ENCODE assay signal across 1 cellular context in the genomic region with DNA sequence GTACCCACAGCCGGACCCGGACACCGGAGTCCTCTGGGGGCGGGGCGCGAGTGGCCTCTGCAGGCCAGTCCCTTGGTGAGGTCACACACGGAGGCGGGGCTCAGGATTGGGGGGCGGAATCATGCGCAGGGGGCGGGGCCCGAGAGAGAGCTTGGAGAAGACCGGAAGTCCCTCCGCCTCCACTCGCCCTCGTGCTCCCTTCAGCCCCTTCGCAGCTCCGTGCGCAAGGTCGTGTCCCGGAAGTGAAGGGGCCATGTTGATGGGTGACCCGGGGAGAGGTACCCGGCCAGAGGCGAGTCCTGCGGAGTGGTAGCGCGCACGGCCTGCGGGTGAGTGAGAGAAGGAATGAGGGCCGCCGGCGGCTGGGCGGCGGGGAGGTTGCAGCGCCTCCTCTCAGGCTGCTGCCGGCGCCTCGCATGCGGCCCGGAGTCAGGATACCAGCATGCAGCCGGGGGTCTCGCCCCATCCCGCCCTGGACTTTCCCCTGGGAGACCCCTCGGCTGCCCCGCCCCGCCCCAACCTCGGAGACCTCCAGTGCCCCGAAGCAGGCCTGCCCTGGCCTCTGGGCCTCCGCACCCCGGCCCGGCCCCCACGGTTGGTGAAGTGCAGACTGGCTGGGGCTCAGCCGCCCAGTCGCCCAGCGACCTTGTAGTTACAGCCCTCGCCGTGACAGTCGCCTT.
TF ChIP-seq lines count a peak whose summit lies in the region.

A gene (plus strand): TSS at position 182 of the 680 bp plus-strand sequence. CDS start 9,005 bp downstream, outside the sequence.

TF ChIP-seq in HepG2, 621 proteins besides CTCF, POLR2A, EP300 and RAD21 (continued from another document and continues in another):
- TF ChIP-seq, protein P1, sequence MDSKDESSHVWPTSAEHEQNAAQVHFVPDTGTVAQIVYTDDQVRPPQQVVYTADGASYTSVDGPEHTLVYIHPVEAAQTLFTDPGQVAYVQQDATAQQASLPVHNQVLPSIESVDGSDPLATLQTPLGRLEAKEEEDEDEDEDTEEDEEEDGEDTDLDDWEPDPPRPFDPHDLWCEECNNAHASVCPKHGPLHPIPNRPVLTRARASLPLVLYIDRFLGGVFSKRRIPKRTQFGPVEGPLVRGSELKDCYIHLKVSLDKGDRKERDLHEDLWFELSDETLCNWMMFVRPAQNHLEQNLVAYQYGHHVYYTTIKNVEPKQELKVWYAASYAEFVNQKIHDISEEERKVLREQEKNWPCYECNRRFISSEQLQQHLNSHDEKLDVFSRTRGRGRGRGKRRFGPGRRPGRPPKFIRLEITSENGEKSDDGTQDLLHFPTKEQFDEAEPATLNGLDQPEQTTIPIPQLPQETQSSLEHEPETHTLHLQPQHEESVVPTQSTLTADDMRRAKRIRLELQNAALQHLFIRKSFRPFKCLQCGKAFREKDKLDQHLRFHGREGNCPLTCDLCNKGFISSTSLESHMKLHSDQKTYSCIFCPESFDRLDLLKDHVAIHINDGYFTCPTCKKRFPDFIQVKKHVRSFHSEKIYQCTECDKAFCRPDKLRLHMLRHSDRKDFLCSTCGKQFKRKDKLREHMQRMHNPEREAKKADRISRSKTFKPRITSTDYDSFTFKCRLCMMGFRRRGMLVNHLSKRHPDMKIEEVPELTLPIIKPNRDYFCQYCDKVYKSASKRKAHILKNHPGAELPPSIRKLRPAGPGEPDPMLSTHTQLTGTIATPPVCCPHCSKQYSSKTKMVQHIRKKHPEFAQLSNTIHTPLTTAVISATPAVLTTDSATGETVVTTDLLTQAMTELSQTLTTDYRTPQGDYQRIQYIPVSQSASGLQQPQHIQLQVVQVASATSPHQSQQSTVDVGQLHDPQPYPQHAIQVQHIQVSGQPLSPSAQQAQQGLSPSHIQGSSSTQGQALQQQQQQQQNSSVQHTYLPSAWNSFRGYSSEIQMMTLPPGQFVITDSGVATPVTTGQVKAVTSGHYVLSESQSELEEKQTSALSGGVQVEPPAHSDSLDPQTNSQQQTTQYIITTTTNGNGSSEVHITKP (CRISPR knock-in tag; IDR thresholded peaks at IDR 0.05; ENCODE audit: low read depth), result 0 out of 2 replicates have a peak, but pooled peaks have one; percentile 62
- TF ChIP-seq, protein P2, sequence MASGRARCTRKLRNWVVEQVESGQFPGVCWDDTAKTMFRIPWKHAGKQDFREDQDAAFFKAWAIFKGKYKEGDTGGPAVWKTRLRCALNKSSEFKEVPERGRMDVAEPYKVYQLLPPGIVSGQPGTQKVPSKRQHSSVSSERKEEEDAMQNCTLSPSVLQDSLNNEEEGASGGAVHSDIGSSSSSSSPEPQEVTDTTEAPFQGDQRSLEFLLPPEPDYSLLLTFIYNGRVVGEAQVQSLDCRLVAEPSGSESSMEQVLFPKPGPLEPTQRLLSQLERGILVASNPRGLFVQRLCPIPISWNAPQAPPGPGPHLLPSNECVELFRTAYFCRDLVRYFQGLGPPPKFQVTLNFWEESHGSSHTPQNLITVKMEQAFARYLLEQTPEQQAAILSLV (CRISPR knock-in tag; IDR thresholded peaks at IDR 0.05; ENCODE audit: borderline replicate concordance), result peak; percentile 74; the same call in 1 of the 2 replicates
- TF ChIP-seq ZNF331 (CRISPR knock-in tag; IDR thresholded peaks at IDR 0.05) (peak; percentile 89), ZNF232 (CRISPR knock-in tag; IDR thresholded peaks at IDR 0.05; ENCODE audit: borderline replicate concordance) (no peak), ZFP62 (CRISPR knock-in tag; IDR thresholded peaks at IDR 0.05) (no peak), ZNF841 (CRISPR knock-in tag; IDR thresholded peaks at IDR 0.05; ENCODE audit: borderline replicate concordance) (no peak), ZNF652 (CRISPR knock-in tag; IDR thresholded peaks at IDR 0.05; ENCODE audit: borderline replicate concordance, low read depth) (no peak), DR1 (CRISPR knock-in tag; IDR thresholded peaks at IDR 0.05) (no peak), ZSCAN22 (CRISPR knock-in tag; IDR thresholded peaks at IDR 0.05) (no peak), NFRKB (IDR thresholded peaks at IDR 0.05) (no peak), NAIF1 (CRISPR knock-in tag; IDR thresholded peaks at IDR 0.05; ENCODE audit: borderline replicate concordance) (peak; percentile 68; the same call in 1 of the 2 replicates), KLF12 (CRISPR knock-in tag; IDR thresholded peaks at IDR 0.05; ENCODE audit: borderline replicate concordance) (0 out of 2 replicates have a peak, but pooled peaks have one; percentile 20), ZNF670 (CRISPR knock-in tag; IDR thresholded peaks at IDR 0.05; ENCODE audit: borderline replicate concordance) (no peak), TBX2 (CRISPR knock-in tag; IDR thresholded peaks at IDR 0.05; ENCODE audit: borderline replicate concordance) (peak; percentile 62; the same call in 1 of the 2 replicates), SIN3B (IDR thresholded peaks at IDR 0.05; ENCODE audit: low read length) (no peak), ZFP82 (CRISPR knock-in tag; IDR thresholded peaks at IDR 0.05; ENCODE audit: borderline replicate concordance) (no peak), ZNF678 (CRISPR knock-in tag; IDR thresholded peaks at IDR 0.05) (no peak), ZNF263 (CRISPR knock-in tag; IDR thresholded peaks at IDR 0.05) (peak; percentile 89), KDM3A (CRISPR knock-in tag; IDR thresholded peaks at IDR 0.05; ENCODE audit: low read depth) (no peak; the same call in 1 of the 2 replicates), ZNF10 (CRISPR knock-in tag; IDR thresholded peaks at IDR 0.05; ENCODE audit: borderline replicate concordance, low read depth) (no peak), ZNF569 (CRISPR knock-in tag; IDR thresholded peaks at IDR 0.05; ENCODE audit: borderline replicate concordance) (no peak), ZNF629 (CRISPR knock-in tag; conservative IDR thresholded peaks at IDR 0.05) (no peak; the same call in 1 of the 2 replicates), SATB2 (CRISPR knock-in tag; IDR thresholded peaks at IDR 0.05) (no peak), NCOA1 (CRISPR knock-in tag; IDR thresholded peaks at IDR 0.05) (no peak), ZNF776 (CRISPR knock-in tag; IDR thresholded peaks at IDR 0.05) (no peak), KDM1A (CRISPR knock-in tag; IDR thresholded peaks at IDR 0.05) (0 out of 2 replicates have a peak, but pooled peaks have one; percentile 32), REXO4 (CRISPR knock-in tag; IDR thresholded peaks at IDR 0.05; ENCODE audit: borderline replicate concordance) (no peak), ZSCAN29 (CRISPR knock-in tag; conservative IDR thresholded peaks at IDR 0.05) (no peak), RBAK (CRISPR knock-in tag; IDR thresholded peaks at IDR 0.05) (no peak), KDM5A (IDR thresholded peaks at IDR 0.05; ENCODE audit: borderline replicate concordance, low read length) (peak; percentile 83; the same call in 1 of the 2 replicates)
- TF ChIP-seq, protein P3, sequence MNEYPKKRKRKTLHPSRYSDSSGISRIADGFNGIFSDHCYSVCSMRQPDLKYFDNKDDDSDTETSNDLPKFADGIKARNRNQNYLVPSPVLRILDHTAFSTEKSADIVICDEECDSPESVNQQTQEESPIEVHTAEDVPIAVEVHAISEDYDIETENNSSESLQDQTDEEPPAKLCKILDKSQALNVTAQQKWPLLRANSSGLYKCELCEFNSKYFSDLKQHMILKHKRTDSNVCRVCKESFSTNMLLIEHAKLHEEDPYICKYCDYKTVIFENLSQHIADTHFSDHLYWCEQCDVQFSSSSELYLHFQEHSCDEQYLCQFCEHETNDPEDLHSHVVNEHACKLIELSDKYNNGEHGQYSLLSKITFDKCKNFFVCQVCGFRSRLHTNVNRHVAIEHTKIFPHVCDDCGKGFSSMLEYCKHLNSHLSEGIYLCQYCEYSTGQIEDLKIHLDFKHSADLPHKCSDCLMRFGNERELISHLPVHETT (CRISPR knock-in tag; conservative IDR thresholded peaks at IDR 0.05), result peak; percentile 86; the same call in 1 of the 2 replicates
- TF ChIP-seq, protein P4, sequence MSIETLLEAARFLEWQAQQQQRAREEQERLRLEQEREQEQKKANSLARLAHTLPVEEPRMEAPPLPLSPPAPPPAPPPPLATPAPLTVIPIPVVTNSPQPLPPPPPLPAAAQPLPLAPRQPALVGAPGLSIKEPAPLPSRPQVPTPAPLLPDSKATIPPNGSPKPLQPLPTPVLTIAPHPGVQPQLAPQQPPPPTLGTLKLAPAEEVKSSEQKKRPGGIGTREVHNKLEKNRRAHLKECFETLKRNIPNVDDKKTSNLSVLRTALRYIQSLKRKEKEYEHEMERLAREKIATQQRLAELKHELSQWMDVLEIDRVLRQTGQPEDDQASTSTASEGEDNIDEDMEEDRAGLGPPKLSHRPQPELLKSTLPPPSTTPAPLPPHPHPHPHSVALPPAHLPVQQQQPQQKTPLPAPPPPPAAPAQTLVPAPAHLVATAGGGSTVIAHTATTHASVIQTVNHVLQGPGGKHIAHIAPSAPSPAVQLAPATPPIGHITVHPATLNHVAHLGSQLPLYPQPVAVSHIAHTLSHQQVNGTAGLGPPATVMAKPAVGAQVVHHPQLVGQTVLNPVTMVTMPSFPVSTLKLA (IDR thresholded peaks at IDR 0.05), result peak; percentile 79
- TF ChIP-seq, protein P5, sequence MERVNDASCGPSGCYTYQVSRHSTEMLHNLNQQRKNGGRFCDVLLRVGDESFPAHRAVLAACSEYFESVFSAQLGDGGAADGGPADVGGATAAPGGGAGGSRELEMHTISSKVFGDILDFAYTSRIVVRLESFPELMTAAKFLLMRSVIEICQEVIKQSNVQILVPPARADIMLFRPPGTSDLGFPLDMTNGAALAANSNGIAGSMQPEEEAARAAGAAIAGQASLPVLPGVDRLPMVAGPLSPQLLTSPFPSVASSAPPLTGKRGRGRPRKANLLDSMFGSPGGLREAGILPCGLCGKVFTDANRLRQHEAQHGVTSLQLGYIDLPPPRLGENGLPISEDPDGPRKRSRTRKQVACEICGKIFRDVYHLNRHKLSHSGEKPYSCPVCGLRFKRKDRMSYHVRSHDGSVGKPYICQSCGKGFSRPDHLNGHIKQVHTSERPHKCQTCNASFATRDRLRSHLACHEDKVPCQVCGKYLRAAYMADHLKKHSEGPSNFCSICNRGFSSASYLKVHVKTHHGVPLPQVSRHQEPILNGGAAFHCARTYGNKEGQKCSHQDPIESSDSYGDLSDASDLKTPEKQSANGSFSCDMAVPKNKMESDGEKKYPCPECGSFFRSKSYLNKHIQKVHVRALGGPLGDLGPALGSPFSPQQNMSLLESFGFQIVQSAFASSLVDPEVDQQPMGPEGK (CRISPR knock-in tag; IDR thresholded peaks at IDR 0.05), result peak; percentile 74
- TF ChIP-seq, protein P6, sequence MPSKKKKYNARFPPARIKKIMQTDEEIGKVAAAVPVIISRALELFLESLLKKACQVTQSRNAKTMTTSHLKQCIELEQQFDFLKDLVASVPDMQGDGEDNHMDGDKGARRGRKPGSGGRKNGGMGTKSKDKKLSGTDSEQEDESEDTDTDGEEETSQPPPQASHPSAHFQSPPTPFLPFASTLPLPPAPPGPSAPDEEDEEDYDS (CRISPR knock-in tag; IDR thresholded peaks at IDR 0.05), result peak; percentile 81
- TF ChIP-seq, protein P7, sequence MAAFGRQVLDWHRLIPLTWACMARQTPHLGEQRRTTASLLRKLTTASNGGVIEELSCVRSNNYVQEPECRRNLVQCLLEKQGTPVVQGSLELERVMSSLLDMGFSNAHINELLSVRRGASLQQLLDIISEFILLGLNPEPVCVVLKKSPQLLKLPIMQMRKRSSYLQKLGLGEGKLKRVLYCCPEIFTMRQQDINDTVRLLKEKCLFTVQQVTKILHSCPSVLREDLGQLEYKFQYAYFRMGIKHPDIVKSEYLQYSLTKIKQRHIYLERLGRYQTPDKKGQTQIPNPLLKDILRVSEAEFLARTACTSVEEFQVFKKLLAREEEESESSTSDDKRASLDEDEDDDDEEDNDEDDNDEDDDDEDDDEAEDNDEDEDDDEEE (CRISPR knock-in tag; IDR thresholded peaks at IDR 0.05), result no peak
- TF ChIP-seq, protein P8, sequence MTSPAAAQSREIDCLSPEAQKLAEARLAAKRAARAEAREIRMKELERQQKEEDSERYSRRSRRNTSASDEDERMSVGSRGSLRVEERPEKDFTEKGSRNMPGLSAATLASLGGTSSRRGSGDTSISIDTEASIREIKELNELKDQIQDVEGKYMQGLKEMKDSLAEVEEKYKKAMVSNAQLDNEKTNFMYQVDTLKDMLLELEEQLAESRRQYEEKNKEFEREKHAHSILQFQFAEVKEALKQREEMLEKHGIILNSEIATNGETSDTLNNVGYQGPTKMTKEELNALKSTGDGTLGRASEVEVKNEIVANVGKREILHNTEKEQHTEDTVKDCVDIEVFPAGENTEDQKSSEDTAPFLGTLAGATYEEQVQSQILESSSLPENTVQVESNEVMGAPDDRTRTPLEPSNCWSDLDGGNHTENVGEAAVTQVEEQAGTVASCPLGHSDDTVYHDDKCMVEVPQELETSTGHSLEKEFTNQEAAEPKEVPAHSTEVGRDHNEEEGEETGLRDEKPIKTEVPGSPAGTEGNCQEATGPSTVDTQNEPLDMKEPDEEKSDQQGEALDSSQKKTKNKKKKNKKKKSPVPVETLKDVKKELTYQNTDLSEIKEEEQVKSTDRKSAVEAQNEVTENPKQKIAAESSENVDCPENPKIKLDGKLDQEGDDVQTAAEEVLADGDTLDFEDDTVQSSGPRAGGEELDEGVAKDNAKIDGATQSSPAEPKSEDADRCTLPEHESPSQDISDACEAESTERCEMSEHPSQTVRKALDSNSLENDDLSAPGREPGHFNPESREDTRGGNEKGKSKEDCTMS (CRISPR knock-in tag; conservative IDR thresholded peaks at IDR 0.05), result no peak
- TF ChIP-seq, protein P9, sequence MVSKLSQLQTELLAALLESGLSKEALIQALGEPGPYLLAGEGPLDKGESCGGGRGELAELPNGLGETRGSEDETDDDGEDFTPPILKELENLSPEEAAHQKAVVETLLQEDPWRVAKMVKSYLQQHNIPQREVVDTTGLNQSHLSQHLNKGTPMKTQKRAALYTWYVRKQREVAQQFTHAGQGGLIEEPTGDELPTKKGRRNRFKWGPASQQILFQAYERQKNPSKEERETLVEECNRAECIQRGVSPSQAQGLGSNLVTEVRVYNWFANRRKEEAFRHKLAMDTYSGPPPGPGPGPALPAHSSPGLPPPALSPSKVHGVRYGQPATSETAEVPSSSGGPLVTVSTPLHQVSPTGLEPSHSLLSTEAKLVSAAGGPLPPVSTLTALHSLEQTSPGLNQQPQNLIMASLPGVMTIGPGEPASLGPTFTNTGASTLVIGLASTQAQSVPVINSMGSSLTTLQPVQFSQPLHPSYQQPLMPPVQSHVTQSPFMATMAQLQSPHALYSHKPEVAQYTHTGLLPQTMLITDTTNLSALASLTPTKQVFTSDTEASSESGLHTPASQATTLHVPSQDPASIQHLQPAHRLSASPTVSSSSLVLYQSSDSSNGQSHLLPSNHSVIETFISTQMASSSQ (IDR thresholded peaks at IDR 0.05; ENCODE audit: low read depth), result no peak
- TF ChIP-seq, protein P9 (CRISPR knock-in tag; IDR thresholded peaks at IDR 0.05; ENCODE audit: borderline replicate concordance), result peak; percentile 49; the same call in 1 of the 2 replicates
- TF ChIP-seq, protein P10, sequence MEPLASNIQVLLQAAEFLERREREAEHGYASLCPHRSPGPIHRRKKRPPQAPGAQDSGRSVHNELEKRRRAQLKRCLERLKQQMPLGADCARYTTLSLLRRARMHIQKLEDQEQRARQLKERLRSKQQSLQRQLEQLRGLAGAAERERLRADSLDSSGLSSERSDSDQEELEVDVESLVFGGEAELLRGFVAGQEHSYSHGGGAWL (CRISPR knock-in tag; IDR thresholded peaks at IDR 0.05), result peak; percentile 79
